Comparison of ENCODE assay signal across 19 cellular contexts in genomic region chr18:21980744-21981143, GRCh38.
DNase-seq lines count a peak whose midpoint lies in the region; ATAC-seq, FAIRE-seq and TF ChIP-seq lines count a peak whose summit lies in the region.
"Had no signal": no experiment of that assay in that cellular context is flagged by ENCODE, and none has a peak within 500 bp of the region (broad histone marks: within the 10 kb centered on the region; RNA-seq: fewer than 3 reads in every experiment).

No MANE protein-coding gene starts in this region.

- H3K27me3 Mint-ChIP-seq in neural progenitor cell (ENCODE audit: insufficient read depth, low read depth): peaks cover 2% of the 10 kb centered on the region
- no peaks in the 10 kb centered on the region for H3K27me3 Mint-ChIP-seq in stimulated activated naive B cell treated with anti-CD40 and anti-IgM and Interleukin-4, amounts not matched to agents 10 μg/mL and 1 μg/mL and 100 μg/mL, for 72 hours

- H3K9ac ChIP-seq in HUES48 (ENCODE audit: low read depth, low read length) (no peak overlapping the region), K562 (ENCODE audit: insufficient read depth in 1 of 2, low read depth in 2 of 2, low read length in 2 of 2) (no peak overlapping the region), liver (ENCODE audit: low read depth in 1 of 2, low read length in 2 of 2) (no peak overlapping the region), neural progenitor cell (no peak overlapping the region)
- H3K9ac ChIP-seq: BLaER1 treated with 17β-estradiol and CSF1 and Interleukin-3, amounts not matched to agents 10 nM and 100 nM had no signal

- TF ChIP-seq CTCF in K562 (IDR thresholded peaks at IDR 0.05 in 2 of 3, conservative IDR thresholded peaks at IDR 0.05 in 1 of 3; ENCODE audit: insufficient read depth in 2 of 3, low read depth in 1 of 3, low read length in 3 of 3) (no peak), liver (IDR thresholded peaks at IDR 0.05; ENCODE audit: low read depth, low read length, missing input control) (no peak), neural progenitor cell (IDR thresholded peaks at IDR 0.05) (no peak)

- H3K4me1 Mint-ChIP-seq in neural progenitor cell: peaks cover 8% of the 10 kb centered on the region
- H3K4me1 Mint-ChIP-seq in stimulated activated naive B cell treated with anti-CD40 and anti-IgM and Interleukin-4, amounts not matched to agents 10 μg/mL and 1 μg/mL and 100 μg/mL, for 72 hours: no peaks in the 10 kb centered on the region

- H3K36me3 Mint-ChIP-seq in neural progenitor cell: no peaks in the 10 kb centered on the region
- H3K36me3 Mint-ChIP-seq in stimulated activated naive B cell treated with anti-CD40 and anti-IgM and Interleukin-4, amounts not matched to agents 10 μg/mL and 1 μg/mL and 100 μg/mL, for 72 hours: no peaks in the 10 kb centered on the region
- H3K36me3 Mint-ChIP-seq: CD8-positive, alpha-beta T cell had no signal

- no TSS peak for BruUV-seq in K562 (replicated peaks; lab: Mats Ljungman, UMichigan)

- CTCF ChIA-PET in K562 (lab: Yijun Ruan, JAX; ENCODE audit: low intra/inter-chr PET ratio): no interaction called here

- no peaks in the 10 kb centered on the region for H3K27me3 ChIP-seq in HUES48 (ENCODE audit: control insufficient read depth, insufficient read depth, low read length)
- peaks cover 7 to 26% of the 10 kb centered on the region in 2 experiments; a peak in 4 of 5 replicates for H3K27me3 ChIP-seq in K562 (ENCODE audit: control insufficient read depth in 2 of 2, insufficient read depth in 2 of 2, low read length in 2 of 2)
- no peaks in the 10 kb centered on the region for H3K27me3 ChIP-seq in liver (ENCODE audit: control insufficient read depth in 4 of 4, insufficient read depth in 4 of 4, low read length in 3 of 4)
- H3K27me3 ChIP-seq in neural progenitor cell: no peaks in the 10 kb centered on the region
- H3K27me3 ChIP-seq: BLaER1 treated with 17β-estradiol and CSF1 and Interleukin-3, amounts not matched to agents 10 nM and 100 nM had no signal

- TF ChIP-seq EP300 in K562 (IDR thresholded peaks at IDR 0.05; ENCODE audit: low read length): no peak

- no peak for DNase-seq in K562 (ENCODE audit: extremely low read depth in 1 of 4, low spot score in 3 of 4)
- no peak for DNase-seq in neural progenitor cell (ENCODE audit: low spot score)
- no peak for DNase-seq in DMS79 treated with DMSO at 0.1 percent for 48 hours (lab: John Stamatoyannopoulos, UW)
- DNase-seq in stimulated activated naive B cell treated with anti-CD40 and anti-IgM and Interleukin-4, amounts not matched to agents 10 μg/mL and 1 μg/mL and 100 μg/mL, for 72 hours: no peak
- DNase-seq: CD8-positive, alpha-beta T cell; H7; KBM-7; NCI-H1417; NCI-H187 treated with DMSO at 0.1 percent for 48 hours; NCI-H345; NCI-H524 treated with DMSO at 0.1 percent for 48 hours; RPMI8226 had no signal

- no peaks in the 10 kb centered on the region for H4K20me1 ChIP-seq in K562 (replicated peaks; ENCODE audit: control insufficient read depth, insufficient read depth, low read length)
- no peaks in the 10 kb centered on the region for H4K20me1 ChIP-seq in neural progenitor cell (ENCODE audit: low read depth)
- H4K20me1 ChIP-seq: BLaER1 treated with 17β-estradiol and CSF1 and Interleukin-3, amounts not matched to agents 10 nM and 100 nM had no signal

- in situ Hi-C loops in K562 (cut with MboI): no loop called here

- no peaks in the 10 kb centered on the region for H3K9me3 ChIP-seq in HUES48 (ENCODE audit: control insufficient read depth, insufficient read depth, low read length)
- H3K9me3 ChIP-seq in K562 (replicated peaks; ENCODE audit: control insufficient read depth, insufficient read depth, low read depth, low read length): no peaks in the 10 kb centered on the region
- no peaks in the 10 kb centered on the region for H3K9me3 ChIP-seq in liver (ENCODE audit: control insufficient read depth in 4 of 4, low read length in 3 of 4)
- H3K9me3 ChIP-seq in neural progenitor cell (ENCODE audit: low read depth): no peaks in the 10 kb centered on the region

- H3K9me3 Mint-ChIP-seq in neural progenitor cell: no peaks in the 10 kb centered on the region
- H3K9me3 Mint-ChIP-seq in stimulated activated naive B cell treated with anti-CD40 and anti-IgM and Interleukin-4, amounts not matched to agents 10 μg/mL and 1 μg/mL and 100 μg/mL, for 72 hours: peaks cover 0 to 3% of the 10 kb centered on the region in 2 donors
- H3K9me3 Mint-ChIP-seq: CD8-positive, alpha-beta T cell had no signal

- ATAC-seq in K562 (no peak), HG03280 (IDR thresholded peaks at IDR 0.05; ENCODE audit: unreplicated experiment) (no peak), HG02763 (IDR thresholded peaks at IDR 0.05; ENCODE audit: unreplicated experiment) (no peak)
- no peak for ATAC-seq in stimulated activated naive B cell treated with anti-CD40 and anti-IgM and Interleukin-4, amounts not matched to agents 10 μg/mL and 1 μg/mL and 100 μg/mL, for 72 hours (replicated peaks)
- ATAC-seq: CD8-positive, alpha-beta T cell had no signal

- H2AFZ ChIP-seq in K562 (ENCODE audit: low read depth, low read length): no peak overlapping the region
- peak overlapping the region; percentile 64 for H2AFZ ChIP-seq in neural progenitor cell (replicated peaks)

- H3K36me3 ChIP-seq in HUES48 (ENCODE audit: control insufficient read depth, insufficient read depth, low read length) (no peaks in the 10 kb centered on the region), K562 (ENCODE audit: control insufficient read depth, insufficient read depth, low read length) (no peaks in the 10 kb centered on the region), liver (ENCODE audit: control insufficient read depth in 4 of 4, insufficient read depth in 3 of 4, low read depth in 1 of 4, low read length in 3 of 4) (no peaks in the 10 kb centered on the region), neural progenitor cell (no peaks in the 10 kb centered on the region)
- H3K36me3 ChIP-seq: BLaER1 treated with 17β-estradiol and CSF1 and Interleukin-3, amounts not matched to agents 10 nM and 100 nM had no signal

- H3K27ac ChIP-seq in HUES48 (ENCODE audit: low read depth, low read length): peak overlapping the region; percentile 27
- no peak overlapping the region for H3K27ac ChIP-seq in K562 (ENCODE audit: extremely low read depth, low read depth, low read length)
- peak overlapping the region; percentile 73 for H3K27ac ChIP-seq in liver (ENCODE audit: low read depth in 1 of 2, low read length in 2 of 2)
- H3K27ac ChIP-seq in neural progenitor cell: no peak overlapping the region
- H3K27ac ChIP-seq: BLaER1 treated with 17β-estradiol and CSF1 and Interleukin-3, amounts not matched to agents 10 nM and 100 nM had no signal

- no peak for FAIRE-seq in K562 (lab: Jason Lieb, UNC)
- FAIRE-seq: D721Med, HTR-8/SVneo had no signal

- H3K4me3 ChIP-seq in HUES48 (ENCODE audit: low read depth, low read length) (no peak overlapping the region), K562 (no peak overlapping the region), liver (ENCODE audit: low read depth in 1 of 3, low read length in 3 of 3) (no peak overlapping the region), neural progenitor cell (no peak overlapping the region)
- H3K4me3 ChIP-seq: BLaER1 treated with 17β-estradiol and CSF1 and Interleukin-3, amounts not matched to agents 10 nM and 100 nM had no signal

- 3% methylated on average over 5 of the region's 5 CpGs for WGBS in K562 (ENCODE audit: insufficient coverage, low coverage, missing lambda C conversion rate)
- WGBS in liver: 33% methylated on average over 5 of the region's 5 CpGs

- H3K27ac Mint-ChIP-seq in neural progenitor cell: no peak overlapping the region
- no peak overlapping the region for H3K27ac Mint-ChIP-seq in stimulated activated naive B cell treated with anti-CD40 and anti-IgM and Interleukin-4, amounts not matched to agents 10 μg/mL and 1 μg/mL and 100 μg/mL, for 72 hours
- H3K27ac Mint-ChIP-seq: CD8-positive, alpha-beta T cell had no signal

- intact Hi-C loops in K562 (cut with micrococcal nuclease): no loop called here

- TF ChIP-seq POLR2A in K562 (conservative IDR thresholded peaks at IDR 0.05): no peak

- H3K4me2 ChIP-seq in K562 (ENCODE audit: insufficient read depth, low read length) (no peak overlapping the region), neural progenitor cell (no peak overlapping the region)
- H3K4me2 ChIP-seq: BLaER1 treated with 17β-estradiol and CSF1 and Interleukin-3, amounts not matched to agents 10 nM and 100 nM had no signal

- H3K79me2 ChIP-seq in K562 (ENCODE audit: control insufficient read depth, insufficient read depth, low read length) (no peaks in the 10 kb centered on the region), neural progenitor cell (ENCODE audit: low read depth) (no peaks in the 10 kb centered on the region)

- POLR2A ChIA-PET in K562 (lab: Yijun Ruan, JAX): interaction anchor here (1.1 kb wide), 1 partner anchor 12 kb away, joined by 3 read pairs; no protein-coding TSS in a partner anchor

- H3F3A ChIP-seq in neural progenitor cell (ENCODE audit: low read depth): no peaks in the 10 kb centered on the region

- H3K4me1 ChIP-seq in HUES48 (ENCODE audit: control insufficient read depth, insufficient read depth, low read length) (peaks cover 12% of the 10 kb centered on the region), K562 (replicated peaks in 1 of 2; ENCODE audit: control insufficient read depth in 2 of 2, insufficient read depth in 2 of 2, low read length in 2 of 2) (no peaks in the 10 kb centered on the region; a peak in 1 of 5 replicates), liver (ENCODE audit: control insufficient read depth in 4 of 4, insufficient read depth in 4 of 4, low read length in 3 of 4) (peaks cover 6 to 14% (median 10%) of the 10 kb centered on the region in 4 donors), neural progenitor cell (peaks cover 9% of the 10 kb centered on the region)
- H3K4me1 ChIP-seq: BLaER1 treated with 17β-estradiol and CSF1 and Interleukin-3, amounts not matched to agents 10 nM and 100 nM had no signal

- TF ChIP-seq RAD21 in K562 (CRISPR knock-in tag; conservative IDR thresholded peaks at IDR 0.05 in 1 of 2, IDR thresholded peaks at IDR 0.05 in 1 of 2) (no peak), liver (IDR thresholded peaks at IDR 0.05) (peak; percentile 56 to 71)

- H3K9me1 ChIP-seq in K562 (ENCODE audit: control insufficient read depth, insufficient read depth, low read length): no peaks in the 10 kb centered on the region

- H3K4me3 Mint-ChIP-seq in neural progenitor cell: no peak overlapping the region
- no peak overlapping the region for H3K4me3 Mint-ChIP-seq in stimulated activated naive B cell treated with anti-CD40 and anti-IgM and Interleukin-4, amounts not matched to agents 10 μg/mL and 1 μg/mL and 100 μg/mL, for 72 hours
- H3K4me3 Mint-ChIP-seq: CD8-positive, alpha-beta T cell had no signal

TF ChIP-seq in liver, 16 proteins besides CTCF, POLR2A, EP300 and RAD21 (continues in another document):
- peak; percentile 60 for TF ChIP-seq YY1 (IDR thresholded peaks at IDR 0.05)
- TF ChIP-seq FOXA2 (IDR thresholded peaks at IDR 0.05): peak; percentile 85
- TF ChIP-seq EGR1 (IDR thresholded peaks at IDR 0.05; ENCODE audit: low read depth in 2 of 2): peak; percentile 61 to 86
- no peak for TF ChIP-seq TAF1 (conservative IDR thresholded peaks at IDR 0.05)
- TF ChIP-seq NR2F2 (IDR thresholded peaks at IDR 0.05): peak; percentile 93
- no peak for TF ChIP-seq GABPA (IDR thresholded peaks at IDR 0.05 in 1 of 2, conservative IDR thresholded peaks at IDR 0.05 in 1 of 2)
- TF ChIP-seq RXRA (IDR thresholded peaks at IDR 0.05): peak; percentile 97 to 99

Comparison
In these comparisons a context has a peak if more than half of its experiments do, and no peak if none do; other contexts are left out.
1. H3K27ac ChIP-seq: peak in HUES48 (single experiment) and liver (2 of 2); none in K562 (single experiment) and neural progenitor cell (single experiment).